In the genomic region with DNA sequence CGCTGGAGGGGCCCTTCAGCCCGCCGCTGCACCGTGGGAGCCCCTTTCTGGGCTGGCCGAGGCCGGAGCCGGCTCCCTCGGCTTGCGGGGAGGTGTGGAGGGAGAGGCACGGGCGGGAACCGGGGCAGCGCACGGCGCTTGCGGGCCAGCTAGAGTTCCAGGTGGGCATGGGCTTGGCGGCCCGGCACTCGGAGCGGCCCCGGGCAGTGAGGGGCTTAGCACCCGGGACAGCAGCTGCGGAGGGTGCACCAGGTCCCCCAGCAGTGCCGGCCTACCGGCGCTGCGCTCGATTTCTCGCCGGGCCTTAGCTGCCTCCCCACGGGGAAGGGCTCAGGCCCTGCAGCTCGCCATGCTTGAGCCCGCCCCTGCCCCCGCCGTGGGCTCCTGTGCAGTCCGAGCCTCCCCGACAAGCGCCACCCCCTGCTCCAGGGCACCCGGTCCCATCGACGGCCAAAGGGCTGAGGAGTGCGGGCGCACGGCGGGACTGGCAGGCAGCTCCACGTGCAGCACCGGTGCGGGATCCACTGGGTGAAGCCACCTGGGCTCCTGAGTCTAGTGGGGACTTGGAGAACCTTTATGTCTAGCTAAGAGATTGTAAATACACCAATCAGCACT, we compare ENCODE assay signal across 4 cellular contexts.
DNase-seq lines count a peak whose midpoint lies in the region; ATAC-seq and TF ChIP-seq lines count a peak whose summit lies in the region.
"Not testable (repeated sequence)": the region's sequence is repeated elsewhere in the genome, so short reads cannot be mapped to it uniquely, and the experiment has no call there.

No MANE protein-coding gene starts in this region.

- H3K27ac ChIP-seq in testis = not testable (repeated sequence)

- not testable (repeated sequence) for H3K27me3 ChIP-seq in testis

- H3K4me1 Mint-ChIP-seq in stimulated activated memory B cell treated with anti-CD40 and anti-IgM and Interleukin-4, amounts not matched to agents 10 μg/mL and 1 μg/mL and 100 μg/mL, for 72 hours; stimulated activated naive CD8-positive, alpha-beta T cell treated with anti-CD3 and anti-CD28 coated beads, Interleukin-15, amount 100 ng/mL, for 72 hours: not testable (repeated sequence)

- not testable (repeated sequence) for H3K36me3 ChIP-seq in testis (ENCODE audit: low read depth, missing control alignments)

- WGBS in testis, 2 donors = 70 to 80% methylated on average over 15 to 33 of the region's 48 CpGs

- not testable (repeated sequence) for H3K4me3 Mint-ChIP-seq in stimulated activated memory B cell treated with anti-CD40 and anti-IgM and Interleukin-4, amounts not matched to agents 10 μg/mL and 1 μg/mL and 100 μg/mL, for 72 hours; stimulated activated naive CD8-positive, alpha-beta T cell treated with anti-CD3 and anti-CD28 coated beads, Interleukin-15, amount 100 ng/mL, for 72 hours

- intact Hi-C loops in testis (cut with DNase I; ENCODE audit: low total_unique reads) = not testable (repeated sequence)

- not testable (repeated sequence) for H3K9me3 Mint-ChIP-seq in stimulated activated memory B cell treated with anti-CD40 and anti-IgM and Interleukin-4, amounts not matched to agents 10 μg/mL and 1 μg/mL and 100 μg/mL, for 72 hours; stimulated activated naive CD8-positive, alpha-beta T cell treated with anti-CD3 and anti-CD28 coated beads, Interleukin-15, amount 100 ng/mL, for 72 hours

- peak; percentile 13 for DNase-seq in activated gamma-delta T cell (lab: John Stamatoyannopoulos, UW)
- DNase-seq in stimulated activated naive CD8-positive, alpha-beta T cell treated with anti-CD3 and anti-CD28 coated beads, Interleukin-15, amount 100 ng/mL, for 72 hours; testis: not testable (repeated sequence)

- not testable (repeated sequence) for H3K27me3 Mint-ChIP-seq in stimulated activated memory B cell treated with anti-CD40 and anti-IgM and Interleukin-4, amounts not matched to agents 10 μg/mL and 1 μg/mL and 100 μg/mL, for 72 hours; stimulated activated naive CD8-positive, alpha-beta T cell treated with anti-CD3 and anti-CD28 coated beads, Interleukin-15, amount 100 ng/mL, for 72 hours

- H3K27ac Mint-ChIP-seq in stimulated activated memory B cell treated with anti-CD40 and anti-IgM and Interleukin-4, amounts not matched to agents 10 μg/mL and 1 μg/mL and 100 μg/mL, for 72 hours; stimulated activated naive CD8-positive, alpha-beta T cell treated with anti-CD3 and anti-CD28 coated beads, Interleukin-15, amount 100 ng/mL, for 72 hours: not testable (repeated sequence)

- peak; percentile 27 for ATAC-seq in stimulated activated memory B cell treated with anti-CD40 and anti-IgM and Interleukin-4, amounts not matched to agents 10 μg/mL and 1 μg/mL and 100 μg/mL, for 72 hours
- ATAC-seq in stimulated activated naive CD8-positive, alpha-beta T cell treated with anti-CD3 and anti-CD28 coated beads, Interleukin-15, amount 100 ng/mL, for 72 hours = peak; percentile 15

- H3K4me3 ChIP-seq in testis = peak overlapping the region; percentile 39 to 44

- not testable (repeated sequence) for H3K9me3 ChIP-seq in testis

- not testable (repeated sequence) for H3K4me1 ChIP-seq in testis

- not testable (repeated sequence) for TF ChIP-seq CTCF in testis (IDR thresholded peaks at IDR 0.05)

- not testable (repeated sequence) for H3K36me3 Mint-ChIP-seq in stimulated activated memory B cell treated with anti-CD40 and anti-IgM and Interleukin-4, amounts not matched to agents 10 μg/mL and 1 μg/mL and 100 μg/mL, for 72 hours

- TF ChIP-seq POLR2A in testis (IDR thresholded peaks at IDR 0.05) = not testable (repeated sequence)
